In the genomic region with DNA sequence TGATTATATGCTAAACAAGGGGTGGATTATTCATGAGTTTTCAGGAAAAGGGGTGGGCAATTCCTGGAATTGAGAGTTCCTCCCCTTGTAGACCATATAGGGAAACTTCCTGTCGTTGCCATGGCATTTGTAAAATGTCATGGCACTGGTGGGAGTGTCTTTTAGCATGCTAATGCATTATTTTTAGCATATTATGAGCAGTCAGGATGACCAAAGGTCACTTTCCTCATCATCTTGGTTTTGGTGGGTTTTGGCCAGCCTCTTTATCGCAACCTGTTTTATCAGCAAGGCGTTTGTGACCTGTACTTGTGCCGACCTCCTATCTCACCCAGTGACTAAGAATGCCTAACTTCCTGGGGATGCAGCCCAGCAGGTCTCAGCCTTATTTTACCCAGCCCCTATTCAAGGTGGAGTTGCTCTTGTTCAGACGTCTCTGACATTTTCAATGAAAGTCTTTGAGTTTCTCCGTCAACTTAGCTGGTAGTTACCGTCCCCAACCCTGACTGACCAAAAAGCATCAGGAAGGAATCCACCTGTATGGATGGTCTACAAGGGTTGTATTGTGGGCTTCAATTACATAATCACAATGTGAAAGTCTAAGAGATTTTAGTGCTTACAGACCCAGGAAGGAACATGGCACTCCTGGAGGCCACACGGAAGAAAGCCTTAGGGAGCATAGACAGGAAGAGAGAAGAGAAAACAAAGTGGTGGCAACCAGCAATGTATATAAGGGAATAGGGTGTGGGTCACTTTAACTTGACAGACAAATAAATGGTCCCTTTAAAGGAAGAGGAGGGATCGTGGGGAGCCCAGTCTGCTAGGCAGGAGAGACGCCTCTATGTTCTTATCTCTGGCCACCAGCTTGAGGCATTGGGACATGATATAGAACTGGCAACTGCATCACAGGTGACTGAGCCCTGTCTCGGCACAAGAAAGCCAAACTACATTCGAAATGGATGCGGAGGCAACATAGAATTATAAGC, we compare ENCODE assay signal across 1 cellular context.
A peak's percentile ranks its signal among the peaks of the same experiment; 100 is the strongest.
TF ChIP-seq lines count a peak whose summit lies in the region.

No MANE protein-coding gene starts in this region.

TF ChIP-seq in K562, 482 proteins besides CTCF, POLR2A, EP300 and RAD21 (continued from another document):
- TF ChIP-seq, protein P1, sequence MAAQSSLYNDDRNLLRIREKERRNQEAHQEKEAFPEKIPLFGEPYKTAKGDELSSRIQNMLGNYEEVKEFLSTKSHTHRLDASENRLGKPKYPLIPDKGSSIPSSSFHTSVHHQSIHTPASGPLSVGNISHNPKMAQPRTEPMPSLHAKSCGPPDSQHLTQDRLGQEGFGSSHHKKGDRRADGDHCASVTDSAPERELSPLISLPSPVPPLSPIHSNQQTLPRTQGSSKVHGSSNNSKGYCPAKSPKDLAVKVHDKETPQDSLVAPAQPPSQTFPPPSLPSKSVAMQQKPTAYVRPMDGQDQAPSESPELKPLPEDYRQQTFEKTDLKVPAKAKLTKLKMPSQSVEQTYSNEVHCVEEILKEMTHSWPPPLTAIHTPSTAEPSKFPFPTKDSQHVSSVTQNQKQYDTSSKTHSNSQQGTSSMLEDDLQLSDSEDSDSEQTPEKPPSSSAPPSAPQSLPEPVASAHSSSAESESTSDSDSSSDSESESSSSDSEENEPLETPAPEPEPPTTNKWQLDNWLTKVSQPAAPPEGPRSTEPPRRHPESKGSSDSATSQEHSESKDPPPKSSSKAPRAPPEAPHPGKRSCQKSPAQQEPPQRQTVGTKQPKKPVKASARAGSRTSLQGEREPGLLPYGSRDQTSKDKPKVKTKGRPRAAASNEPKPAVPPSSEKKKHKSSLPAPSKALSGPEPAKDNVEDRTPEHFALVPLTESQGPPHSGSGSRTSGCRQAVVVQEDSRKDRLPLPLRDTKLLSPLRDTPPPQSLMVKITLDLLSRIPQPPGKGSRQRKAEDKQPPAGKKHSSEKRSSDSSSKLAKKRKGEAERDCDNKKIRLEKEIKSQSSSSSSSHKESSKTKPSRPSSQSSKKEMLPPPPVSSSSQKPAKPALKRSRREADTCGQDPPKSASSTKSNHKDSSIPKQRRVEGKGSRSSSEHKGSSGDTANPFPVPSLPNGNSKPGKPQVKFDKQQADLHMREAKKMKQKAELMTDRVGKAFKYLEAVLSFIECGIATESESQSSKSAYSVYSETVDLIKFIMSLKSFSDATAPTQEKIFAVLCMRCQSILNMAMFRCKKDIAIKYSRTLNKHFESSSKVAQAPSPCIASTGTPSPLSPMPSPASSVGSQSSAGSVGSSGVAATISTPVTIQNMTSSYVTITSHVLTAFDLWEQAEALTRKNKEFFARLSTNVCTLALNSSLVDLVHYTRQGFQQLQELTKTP (IDR thresholded peaks at IDR 0.05; ENCODE audit: low read depth in 1 of 2, partially characterized antibody in 2 of 2), result peak in 1 of 2 experiments; percentile 55
- TF ChIP-seq REST (CRISPR knock-in tag; IDR thresholded peaks at IDR 0.05; ENCODE audit: low read depth) (no peak), ZBTB17 (CRISPR knock-in tag; IDR thresholded peaks at IDR 0.05) (no peak)
